8 cellular contexts compared by ENCODE assay signal in genomic region chr12:19440019-19440858, GRCh38. TPM values are rescaled to one million over a fixed set of nuclear protein-coding genes. Genes with fewer than 3 reads are reported as not detected.
DNase-seq lines count a peak whose midpoint lies in the region; ATAC-seq and TF ChIP-seq lines count a peak whose summit lies in the region.

No MANE protein-coding gene starts in this region.

- peak; percentile 32 for TF ChIP-seq POLR2A in GM19099 (IDR thresholded peaks at IDR 0.05; ENCODE audit: extremely low read depth, insufficient read length, low read depth)

- POLR2A ChIA-PET in BJ (lab: Charles Lee), result no interaction called here

- DNase-seq in BJ (ENCODE audit: low read depth), result no peak
- DNase-seq in RPMI8226, result peak; percentile 57
- DNase-seq in activated gamma-delta T cell (lab: John Stamatoyannopoulos, UW), result peak; percentile 43
- peak in 1 of 2 donors; percentile 40 for DNase-seq in foreskin keratinocyte

- H3K4me3 ChIP-seq in BJ (ENCODE audit: low read depth, low read length) (peak overlapping the region; percentile 100), neutrophil (ENCODE audit: low read depth in 1 of 2, low read length in 1 of 2) (peak overlapping the region; percentile 82 to 97), subcutaneous abdominal adipose tissue (ENCODE audit: low read depth in 1 of 5, low read length in 5 of 5) (peak overlapping the region; percentile 88 to 99 (median 95))

- no peaks in the 10 kb centered on the region for H3K36me3 ChIP-seq in BJ (ENCODE audit: control insufficient read depth, insufficient read depth, low read length)
- H3K36me3 ChIP-seq in neutrophil, result no peaks in the 10 kb centered on the region
- peaks cover 0 to 2% (median 0%) of the 10 kb centered on the region in 5 donors for H3K36me3 ChIP-seq in subcutaneous abdominal adipose tissue (ENCODE audit: control insufficient read depth in 5 of 5, insufficient read depth in 5 of 5, low read length in 5 of 5)

- ATAC-seq in HG03432 (IDR thresholded peaks at IDR 0.05; ENCODE audit: unreplicated experiment), result peak; percentile 41
- peak; percentile 38 for ATAC-seq in foreskin keratinocyte

- no peaks in the 10 kb centered on the region for H3K27me3 ChIP-seq in BJ (ENCODE audit: control insufficient read depth, insufficient read depth, low read length)
- H3K27me3 ChIP-seq in foreskin keratinocyte, result no peaks in the 10 kb centered on the region
- H3K27me3 ChIP-seq in neutrophil, result no peaks in the 10 kb centered on the region
- H3K27me3 ChIP-seq in subcutaneous abdominal adipose tissue (ENCODE audit: control insufficient read depth in 5 of 5, insufficient read depth in 4 of 5, low read length in 5 of 5), result no peaks in the 10 kb centered on the region

- H3K4me1 ChIP-seq in foreskin keratinocyte (peaks cover 20% of the 10 kb centered on the region), neutrophil (ENCODE audit: control insufficient read depth in 1 of 2, insufficient read depth in 1 of 2, low read depth in 1 of 2, low read length in 1 of 2) (peaks cover 29 to 39% of the 10 kb centered on the region in 2 experiments), subcutaneous abdominal adipose tissue (ENCODE audit: control insufficient read depth in 5 of 5, insufficient read depth in 5 of 5, low read length in 5 of 5) (peaks cover 0 to 24% (median 17%) of the 10 kb centered on the region in 5 donors)

- no peaks in the 10 kb centered on the region for H3K9me3 ChIP-seq in neutrophil
- H3K9me3 ChIP-seq in subcutaneous abdominal adipose tissue (ENCODE audit: control insufficient read depth in 5 of 5, low read length in 5 of 5), result no peaks in the 10 kb centered on the region

- H3K9ac ChIP-seq in subcutaneous abdominal adipose tissue (ENCODE audit: low read length in 5 of 5), result peak overlapping the region; percentile 58 to 96 (median 87)

- TF ChIP-seq CTCF in BJ (IDR thresholded peaks at IDR 0.05; ENCODE audit: insufficient read depth, low read depth, low read length) (no peak), foreskin keratinocyte (conservative IDR thresholded peaks at IDR 0.05) (no peak), neutrophil (IDR thresholded peaks at IDR 0.05) (no peak)

- CTCF ChIA-PET in BJ (lab: Yijun Ruan, JAX), result no interaction called here

- peak overlapping the region; percentile 86 for H3K27ac ChIP-seq in foreskin keratinocyte
- peak overlapping the region; percentile 87 for H3K27ac ChIP-seq in neutrophil
- H3K27ac ChIP-seq in subcutaneous abdominal adipose tissue (ENCODE audit: low read depth, low read length), result peak overlapping the region; percentile 78

RNA-seq across cellular contexts. Expression of gene AEBP2, which starts 0.9 kb away (rescaled TPM):
- 6.3 and 11.5 TPM in 2 replicates for polyA plus RNA-seq in BJ (2011; rRNA removed)
- 8.4 and 14.3 TPM in 2 replicates for polyA minus RNA-seq in BJ (2011; rRNA and poly(A)+ RNA removed)
- 20.4 and 23.8 TPM in 2 replicates for total RNA-seq in foreskin keratinocyte
- polyA plus RNA-seq in foreskin keratinocyte, result 7.0 and 8.6 TPM in 2 replicates
